24 cellular contexts compared by ENCODE assay signal in genomic region chr6:17251953-17252352, GRCh38.
"Had no signal": no experiment of that assay in that cellular context is flagged by ENCODE, and none has a peak within 500 bp of the region (broad histone marks: within the 10 kb centered on the region; RNA-seq: fewer than 3 reads in every experiment).

No MANE protein-coding gene starts in this region.

- H3K4me3 ChIP-seq: colonic mucosa, coronary artery, dorsolateral prefrontal cortex, esophagus muscularis mucosa, esophagus squamous epithelium, gastrocnemius medialis, gastroesophageal sphincter, heart left ventricle, heart right ventricle had no signal

- H3K27me3 ChIP-seq: colonic mucosa, esophagus muscularis mucosa, gastrocnemius medialis, gastroesophageal sphincter, heart left ventricle, heart right ventricle had no signal

- DNase-seq: colonic mucosa; cortex of kidney; dermis blood vessel endothelial cell; dorsolateral prefrontal cortex; effector CD4-positive, alpha-beta T cell; effector CD8-positive, alpha-beta T cell; effector memory CD4-positive, alpha-beta T cell; effector memory CD8-positive, alpha-beta T cell; endodermal cell; erythroblast; esophagus squamous epithelium; foreskin fibroblast; foreskin melanocyte; gastrocnemius medialis; glutamatergic neuron; head of caudate nucleus; heart left ventricle; heart right ventricle had no signal

- H3K27ac ChIP-seq: colonic mucosa, coronary artery, dorsolateral prefrontal cortex, epithelial cell of prostate, esophagus muscularis mucosa, esophagus squamous epithelium, foreskin keratinocyte, gastrocnemius medialis, gastroesophageal sphincter, heart left ventricle, heart right ventricle had no signal

- H3K9me3 ChIP-seq: colonic mucosa, esophagus muscularis mucosa, esophagus squamous epithelium, gastrocnemius medialis, gastroesophageal sphincter had no signal

- H3K36me3 ChIP-seq: colonic mucosa, esophagus muscularis mucosa, esophagus squamous epithelium, gastrocnemius medialis, gastroesophageal sphincter, heart left ventricle, heart right ventricle had no signal

- H3K4me1 ChIP-seq: colonic mucosa, esophagus muscularis mucosa, esophagus squamous epithelium, foreskin keratinocyte, gastroesophageal sphincter, heart left ventricle, heart right ventricle had no signal

- ATAC-seq: effector memory CD8-positive, alpha-beta T cell; esophagus mucosa; foreskin keratinocyte; gastrocnemius medialis; gastroesophageal sphincter; heart left ventricle; heart right ventricle had no signal
